In the genomic region with DNA sequence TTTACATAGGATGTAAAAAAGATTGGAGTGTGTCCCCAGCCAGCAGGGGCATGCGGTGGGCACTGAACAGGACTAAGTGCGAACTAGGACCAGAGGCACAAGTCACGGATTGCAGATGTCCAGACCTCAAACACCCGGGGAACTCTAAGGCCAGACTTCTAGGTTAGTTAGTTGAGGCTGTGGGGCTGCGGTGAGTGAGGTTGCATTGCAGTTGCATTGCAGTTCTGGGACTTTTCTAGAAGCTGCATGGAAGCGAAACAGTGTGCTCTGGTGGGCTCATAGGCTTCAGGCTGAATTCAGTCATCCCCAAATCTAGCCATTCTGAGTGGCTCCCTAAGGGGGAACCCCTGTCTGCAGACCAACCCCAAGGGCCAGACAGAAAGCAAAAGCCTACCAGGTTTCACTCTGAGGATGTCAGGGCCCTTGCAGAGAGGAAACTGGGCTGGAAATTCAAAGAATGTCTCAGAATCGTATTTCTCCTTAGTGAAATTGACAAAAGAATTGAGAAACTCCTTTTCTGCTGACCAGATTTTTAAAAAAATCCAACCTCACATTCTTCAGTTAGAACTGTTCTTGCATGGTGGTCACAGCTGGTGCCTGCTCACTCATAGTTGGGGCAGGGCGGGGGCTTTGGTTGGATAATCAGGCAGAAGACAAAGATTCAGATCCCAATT, we compare ENCODE assay signal across 11 cellular contexts.
A peak's percentile ranks its signal among the peaks of the same experiment; 100 is the strongest.
DNase-seq lines count a peak whose midpoint lies in the region; ATAC-seq, FAIRE-seq and TF ChIP-seq lines count a peak whose summit lies in the region.
"Had no signal": no experiment of that assay in that cellular context is flagged by ENCODE, and none has a peak within 500 bp of the region (broad histone marks: within the 10 kb centered on the region; RNA-seq: fewer than 3 reads in every experiment).

No MANE protein-coding gene starts in this region.

- H4K20me1 ChIP-seq in PC-9 (ENCODE audit: insufficient read depth) (no peaks in the 10 kb centered on the region), osteoblast (ENCODE audit: insufficient read depth, low read length) (no peaks in the 10 kb centered on the region)

- DNase-seq in GM18507 (ENCODE audit: extremely low spot score, insufficient read length, low read depth) (peak; percentile 61), esophagus muscularis mucosa (ENCODE audit: extremely low spot score) (peak; percentile 62), HCEC 1CT (no peak), SHP77 treated with DMSO at 0.1 percent for 48 hours (lab: John Stamatoyannopoulos, UW) (no peak), PC-9 (no peak), osteoblast (ENCODE audit: insufficient read length, low spot score, missing footprints) (no peak)
- DNase-seq: EL had no signal

- peak; percentile 97 for FAIRE-seq in GM18507 (lab: Jason Lieb, UNC)

- H3K79me2 ChIP-seq in PC-9 (ENCODE audit: low read depth): no peaks in the 10 kb centered on the region
- H3K79me2 ChIP-seq in osteoblast (ENCODE audit: insufficient read depth, low read length): no peaks in the 10 kb centered on the region

- no peaks in the 10 kb centered on the region for H3K9me2 ChIP-seq in PC-9 (ENCODE audit: insufficient read depth)

- ATAC-seq in GM21423 (IDR thresholded peaks at IDR 0.05; ENCODE audit: unreplicated experiment): peak; percentile 61
- peak; percentile 57 for ATAC-seq in HG03280 (IDR thresholded peaks at IDR 0.05; ENCODE audit: unreplicated experiment)
- ATAC-seq: gastroesophageal sphincter had no signal

- no peaks in the 10 kb centered on the region for H3K27me3 ChIP-seq in esophagus muscularis mucosa
- no peaks in the 10 kb centered on the region for H3K27me3 ChIP-seq in PC-9 (ENCODE audit: insufficient read depth, low read depth)
- no peaks in the 10 kb centered on the region for H3K27me3 ChIP-seq in osteoblast (ENCODE audit: insufficient read depth, low read length)
- H3K27me3 ChIP-seq: gastroesophageal sphincter, SJSA1 had no signal

- H3K27ac ChIP-seq in esophagus muscularis mucosa (replicated peaks in 1 of 4) (no peak overlapping the region), PC-9 (no peak overlapping the region), osteoblast (ENCODE audit: low read depth, low read length) (no peak overlapping the region)
- H3K27ac ChIP-seq: gastroesophageal sphincter, SJSA1 had no signal

- intact Hi-C loops in esophagus muscularis mucosa (cut with DNase I) (no loop called here), PC-9 (cut with micrococcal nuclease; ENCODE audit: unreplicated experiment) (no loop called here)

- CTCF ChIA-PET in PC-9 (lab: Charles Lee): no interaction called here

- no peak overlapping the region for H3K4me3 ChIP-seq in esophagus muscularis mucosa
- H3K4me3 ChIP-seq in PC-9: no peak overlapping the region
- no peak overlapping the region for H3K4me3 ChIP-seq in osteoblast (ENCODE audit: insufficient read depth, low read length)
- H3K4me3 ChIP-seq: gastroesophageal sphincter, SJSA1 had no signal

- H3K9me3 ChIP-seq in esophagus muscularis mucosa (no peaks in the 10 kb centered on the region), PC-9 (ENCODE audit: insufficient read depth, low read depth) (no peaks in the 10 kb centered on the region), osteoblast (ENCODE audit: low read depth, low read length) (no peaks in the 10 kb centered on the region)
- H3K9me3 ChIP-seq: gastroesophageal sphincter, SJSA1 had no signal

- H3K4me1 ChIP-seq in esophagus muscularis mucosa (no peaks in the 10 kb centered on the region), PC-9 (replicated peaks; ENCODE audit: insufficient read depth) (no peaks in the 10 kb centered on the region), osteoblast (ENCODE audit: insufficient read depth, low read length) (no peaks in the 10 kb centered on the region)
- H3K4me1 ChIP-seq: gastroesophageal sphincter, SJSA1 had no signal

- TF ChIP-seq CTCF in esophagus muscularis mucosa (IDR thresholded peaks at IDR 0.05) (no peak), PC-9 (conservative IDR thresholded peaks at IDR 0.05) (no peak), osteoblast (IDR thresholded peaks at IDR 0.05; ENCODE audit: extremely low read depth, low read depth, low read length) (no peak)

- H2AFZ ChIP-seq in PC-9 (no peak overlapping the region), osteoblast (ENCODE audit: low read length) (no peak overlapping the region)

- TF ChIP-seq EP300 in esophagus muscularis mucosa (IDR thresholded peaks at IDR 0.05): no peak

- H3F3A ChIP-seq in PC-9 (ENCODE audit: insufficient read depth, low read depth): no peaks in the 10 kb centered on the region

- WGBS in esophagus muscularis mucosa: 94% methylated on average over 8 of the region's 8 CpGs

- H3K36me3 ChIP-seq in esophagus muscularis mucosa (no peaks in the 10 kb centered on the region), PC-9 (ENCODE audit: low read depth) (no peaks in the 10 kb centered on the region), osteoblast (ENCODE audit: insufficient read depth, low read length) (no peaks in the 10 kb centered on the region)
- H3K36me3 ChIP-seq: gastroesophageal sphincter, SJSA1 had no signal

- BruUV-seq in PC-9 (replicated peaks; lab: Mats Ljungman, UMichigan): no TSS peak

- TF ChIP-seq POLR2A in esophagus muscularis mucosa (IDR thresholded peaks at IDR 0.05; ENCODE audit: low read depth): no peak

- POLR2A ChIA-PET in PC-9 (lab: Charles Lee; ENCODE audit: unreplicated experiment): no interaction called here

- no peak overlapping the region for H3K4me2 ChIP-seq in PC-9
- no peak overlapping the region for H3K4me2 ChIP-seq in osteoblast (ENCODE audit: insufficient read depth, low read length)

Comparison
In these comparisons a context has a peak if more than half of its experiments do, and no peak if none do; other contexts are left out.
1. DNase-seq: peak in GM18507 (single experiment) and esophagus muscularis mucosa (single experiment); none in HCEC 1CT (single experiment), SHP77 treated with DMSO at 0.1 percent for 48 hours (single experiment), PC-9 (0 of 2) and osteoblast (single experiment).